Comparison of ENCODE assay signal across 8 cellular contexts in genomic region chr10:133307776-133308430, GRCh38. TPM values are rescaled to one million over a fixed set of nuclear protein-coding genes. Genes with fewer than 3 reads are reported as not detected.
DNase-seq lines count a peak whose midpoint lies in the region; ATAC-seq, FAIRE-seq and TF ChIP-seq lines count a peak whose summit lies in the region.

No MANE protein-coding gene starts in this region.

- POLR2A ChIA-PET in HepG2 (lab: Yijun Ruan, JAX): interaction anchor here (1.2 kb wide), 1 partner anchor 40 kb away, joined by 3 read pairs; no protein-coding TSS in a partner anchor

- peaks cover 15 to 36% of the 10 kb centered on the region in 2 experiments; a peak in 4 of 5 replicates for H3K36me3 ChIP-seq in HepG2 (replicated peaks in 1 of 2; ENCODE audit: control insufficient read depth in 1 of 2, insufficient read depth in 2 of 2, low read length in 2 of 2)

- in situ Hi-C loops in HepG2 (cut with HindIII; ENCODE audit: extremely low pct_ligation_motif_present, low pct_unique_long_range_greater_than_20kb): no loop called here

- H3K9ac ChIP-seq in HepG2 (ENCODE audit: insufficient read depth, low read depth, low read length): peak overlapping the region; percentile 99

- TF ChIP-seq RAD21 in HepG2 (CRISPR knock-in tag; IDR thresholded peaks at IDR 0.05): no peak

- H4K20me1 ChIP-seq in HepG2 (ENCODE audit: insufficient read depth, low read length): peaks cover 9% of the 10 kb centered on the region

- peaks cover 15% of the 10 kb centered on the region for H3K4me1 ChIP-seq in HepG2 (ENCODE audit: insufficient read depth, low read length)

- FAIRE-seq in HepG2 (lab: Jason Lieb, UNC): peak; percentile 86
- no peak for FAIRE-seq in frontal cortex (lab: Jason Lieb, UNC)

- peak overlapping the region; percentile 97 for H3K27ac Mint-ChIP-seq in chondrocyte (ENCODE audit: unreplicated experiment)

- DNase-seq in GM12864 (ENCODE audit: low read depth) (peak; percentile 68), NCI-H146 (lab: John Stamatoyannopoulos, UW) (peak; percentile 74), chondrocyte (ENCODE audit: low spot score) (peak; percentile 73), HepG2 (ENCODE audit: low spot score) (peak; percentile 83), frontal cortex (ENCODE audit: low spot score in 2 of 2) (no peak)
- peak; percentile 59 to 73 (median 67) for DNase-seq in activated CD4-positive, CD25-positive, alpha-beta regulatory T cell (lab: John Stamatoyannopoulos, UW)
- peak; percentile 62 to 72 (median 65) for DNase-seq in stimulated activated CD4-positive, alpha-beta T cell treated with anti-CD3 and anti-CD28 coated beads, TNF-alpha, amount 100 ng/mL, for 1 hour (ENCODE audit: low read depth in 3 of 3, low spot score in 1 of 3)

- no peaks in the 10 kb centered on the region; a peak in 1 of 5 replicates for H3K27me3 ChIP-seq in HepG2 (ENCODE audit: control insufficient read depth in 1 of 2, insufficient read depth in 2 of 2, low read length in 2 of 2)

- H3K4me3 Mint-ChIP-seq in chondrocyte (ENCODE audit: unreplicated experiment): peak overlapping the region; percentile 95

- CTCF ChIA-PET in HepG2 (lab: Yijun Ruan, JAX; ENCODE audit: low intra/inter-chr PET ratio, low total read pairs): interaction anchor here (1.4 kb wide), 1 partner anchor 11 kb away, joined by 5 read pairs; no protein-coding TSS in a partner anchor

- peaks cover 28% of the 10 kb centered on the region for H3K4me1 Mint-ChIP-seq in chondrocyte (ENCODE audit: low read depth)

- H3K27me3 Mint-ChIP-seq in chondrocyte (ENCODE audit: low read depth): no peaks in the 10 kb centered on the region

- TF ChIP-seq EP300 in HepG2 (IDR thresholded peaks at IDR 0.05; ENCODE audit: low read depth in 2 of 2, low read length in 2 of 2) (no peak), HepG2 (CRISPR knock-in tag; IDR thresholded peaks at IDR 0.05; ENCODE audit: borderline replicate concordance) (no peak)

- peak; percentile 84 for TF ChIP-seq CTCF in GM12864 (IDR thresholded peaks at IDR 0.05; ENCODE audit: low read depth, low read length, missing control alignments)
- peak; percentile 82 for TF ChIP-seq CTCF in chondrocyte (IDR thresholded peaks at IDR 0.05)
- TF ChIP-seq CTCF in HepG2 (CRISPR knock-in tag; IDR thresholded peaks at IDR 0.05): peak; percentile 88

- BruUV-seq in HepG2 (replicated peaks; lab: Mats Ljungman, UMichigan): no TSS peak

- no peaks in the 10 kb centered on the region for H3K9me3 Mint-ChIP-seq in chondrocyte (ENCODE audit: low read depth)

- peaks cover 34% of the 10 kb centered on the region for H3K79me2 ChIP-seq in HepG2 (ENCODE audit: insufficient read depth, low read length)

- H3K36me3 Mint-ChIP-seq in chondrocyte (ENCODE audit: low read depth): peaks cover 5% of the 10 kb centered on the region

- no peak overlapping the region for H2AFZ ChIP-seq in HepG2 (ENCODE audit: low read length)

- no peaks in the 10 kb centered on the region for H3K9me3 ChIP-seq in HepG2 (ENCODE audit: low read length)

- intact Hi-C loops in HepG2 (cut with micrococcal nuclease; ENCODE audit: unreplicated experiment): no loop called here

- peak overlapping the region; percentile 85 for H3K4me2 ChIP-seq in HepG2 (ENCODE audit: low read depth, low read length)

- WGBS in HepG2 (ENCODE audit: low lambda C conversion rate): 1% methylated on average over 22 of the region's 25 CpGs

- peak in 1 of 2 experiments; percentile 31; a peak in 1 of 4 replicates for TF ChIP-seq POLR2A in HepG2 (IDR thresholded peaks at IDR 0.05; ENCODE audit: insufficient read depth in 1 of 2, low read depth in 2 of 2, low read length in 2 of 2)

- ATAC-seq in HG02588 (IDR thresholded peaks at IDR 0.05; ENCODE audit: unreplicated experiment) (peak; percentile 32), HepG2 (peak; percentile 74)

- H3K4me3 ChIP-seq in GM12864 (ENCODE audit: low read depth, low read length): peak overlapping the region; percentile 80
- H3K4me3 ChIP-seq in HepG2 (replicated peaks in 1 of 3; ENCODE audit: insufficient read depth in 1 of 3, low read depth in 2 of 3, low read length in 3 of 3): peak overlapping the region; percentile 86 to 96 (median 95)

- peak overlapping the region; percentile 90 for H3K27ac ChIP-seq in HepG2 (ENCODE audit: extremely low read length, insufficient read depth, low read length)

RNA-seq across cellular contexts. Expression of gene TUBGCP2, which starts 0.8 kb away (rescaled TPM):
- total RNA-seq in chondrocyte (53.2 to 56.2 TPM (median 54.9 TPM) in 3 replicates), HepG2 (2016; rRNA removed; fragmentation: Illumina TruSeq; extraction: Trizol) (34.5 and 44.1 TPM in 2 replicates), frontal cortex (44.8 TPM)
- 7.2 and 8.9 TPM in 2 replicates for total RNA-seq in HepG2 (2016; cell fraction: cytosol; rRNA removed; fragmentation: Illumina TruSeq; extraction: Trizol; ENCODE audit: low read depth)
- 37.9 and 41.1 TPM in 2 replicates for total RNA-seq in HepG2 (2016; cell fraction: insoluble cytoplasmic fraction; rRNA removed; fragmentation: Illumina TruSeq; extraction: Trizol)
- 17.0 and 24.0 TPM in 2 replicates for total RNA-seq in HepG2 (2016; cell fraction: membrane; rRNA removed; fragmentation: Illumina TruSeq; extraction: Trizol)
- 16.5 and 20.7 TPM in 2 replicates for total RNA-seq in HepG2 (2016; cell fraction: nucleus; rRNA removed; fragmentation: Illumina TruSeq; extraction: Trizol)
- 21.3 and 22.6 TPM in 2 replicates for polyA plus RNA-seq in HepG2 (2011; rRNA removed)
- 14.3 and 19.4 TPM in 2 replicates for polyA plus RNA-seq in HepG2 (2011; cell fraction: cytosol; rRNA removed)
- polyA plus RNA-seq in HepG2 (2011; cell fraction: nucleus; rRNA removed): 51.6 and 62.8 TPM in 2 replicates
- polyA plus RNA-seq in HepG2 (2012): 17.9 and 24.1 TPM in 2 replicates
- 4.7 and 4.8 TPM in 2 replicates for polyA plus RNA-seq in HepG2 (2016; cell fraction: cytosol; fragmentation: Illumina TruSeq; extraction: Trizol; ENCODE audit: low read depth)
- polyA plus RNA-seq in HepG2 (2016; cell fraction: insoluble cytoplasmic fraction; fragmentation: Illumina TruSeq; extraction: Trizol; ENCODE audit: low read depth): 34.0 and 36.8 TPM in 2 replicates
- 8.5 and 11.7 TPM in 2 replicates for polyA plus RNA-seq in HepG2 (2016; cell fraction: membrane; fragmentation: Illumina TruSeq; extraction: Trizol; ENCODE audit: low read depth)
- polyA plus RNA-seq in HepG2 (2016; cell fraction: nucleus; fragmentation: Illumina TruSeq; extraction: Trizol; ENCODE audit: insufficient read depth, low read depth): 51.1 and 52.9 TPM in 2 replicates
- polyA minus RNA-seq in HepG2 (2011; rRNA and poly(A)+ RNA removed; ENCODE audit: low replicate concordance): 49.0 and 64.6 TPM in 2 replicates
- polyA minus RNA-seq in HepG2 (2011; cell fraction: cytosol; rRNA and poly(A)+ RNA removed): 16.4 and 17.1 TPM in 2 replicates
- 29.6 and 40.8 TPM in 2 replicates for polyA minus RNA-seq in HepG2 (2011; cell fraction: nucleus; rRNA and poly(A)+ RNA removed)

RNA-seq across cellular contexts. Expression of gene ZNF511, which starts 0.8 kb away (rescaled TPM):
- total RNA-seq in chondrocyte (25.6 to 33.0 TPM (median 32.7 TPM) in 3 replicates), HepG2 (2016; rRNA removed; fragmentation: Illumina TruSeq; extraction: Trizol) (53.4 and 66.4 TPM in 2 replicates), frontal cortex (7.3 TPM)
- 127 and 151 TPM in 2 replicates for total RNA-seq in HepG2 (2016; cell fraction: cytosol; rRNA removed; fragmentation: Illumina TruSeq; extraction: Trizol; ENCODE audit: low read depth)
- 45.9 and 63.3 TPM in 2 replicates for total RNA-seq in HepG2 (2016; cell fraction: insoluble cytoplasmic fraction; rRNA removed; fragmentation: Illumina TruSeq; extraction: Trizol)
- 118 and 128 TPM in 2 replicates for total RNA-seq in HepG2 (2016; cell fraction: membrane; rRNA removed; fragmentation: Illumina TruSeq; extraction: Trizol)
- total RNA-seq in HepG2 (2016; cell fraction: nucleus; rRNA removed; fragmentation: Illumina TruSeq; extraction: Trizol): 24.0 and 36.2 TPM in 2 replicates
- polyA plus RNA-seq in HepG2 (2011; rRNA removed): 35.6 and 37.0 TPM in 2 replicates
- 27.9 and 34.4 TPM in 2 replicates for polyA plus RNA-seq in HepG2 (2011; cell fraction: cytosol; rRNA removed)
- 40.1 and 48.7 TPM in 2 replicates for polyA plus RNA-seq in HepG2 (2011; cell fraction: nucleus; rRNA removed)
- polyA plus RNA-seq in HepG2 (2012): 30.0 and 30.3 TPM in 2 replicates
- polyA plus RNA-seq in HepG2 (2016; cell fraction: cytosol; fragmentation: Illumina TruSeq; extraction: Trizol; ENCODE audit: low read depth): 150 and 156 TPM in 2 replicates
- polyA plus RNA-seq in HepG2 (2016; cell fraction: insoluble cytoplasmic fraction; fragmentation: Illumina TruSeq; extraction: Trizol; ENCODE audit: low read depth): 57.9 and 63.8 TPM in 2 replicates
- 121 and 129 TPM in 2 replicates for polyA plus RNA-seq in HepG2 (2016; cell fraction: membrane; fragmentation: Illumina TruSeq; extraction: Trizol; ENCODE audit: low read depth)
- polyA plus RNA-seq in HepG2 (2016; cell fraction: nucleus; fragmentation: Illumina TruSeq; extraction: Trizol; ENCODE audit: insufficient read depth, low read depth): 62.1 and 62.9 TPM in 2 replicates
- 48.5 and 63.6 TPM in 2 replicates for polyA minus RNA-seq in HepG2 (2011; rRNA and poly(A)+ RNA removed; ENCODE audit: low replicate concordance)
- 11.6 and 21.1 TPM in 2 replicates for polyA minus RNA-seq in HepG2 (2011; cell fraction: cytosol; rRNA and poly(A)+ RNA removed)
- 13.3 and 16.2 TPM in 2 replicates for polyA minus RNA-seq in HepG2 (2011; cell fraction: nucleus; rRNA and poly(A)+ RNA removed)

RNA-seq across cellular contexts. Expression of gene CALY, which starts 28.8 kb away (rescaled TPM):
- 7.3 to 13.5 TPM (median 8.9 TPM) in 3 replicates for total RNA-seq in chondrocyte
- total RNA-seq in HepG2 (2016; rRNA removed; fragmentation: Illumina TruSeq; extraction: Trizol): not detected in 2 replicates
- total RNA-seq in HepG2 (2016; cell fraction: cytosol; rRNA removed; fragmentation: Illumina TruSeq; extraction: Trizol; ENCODE audit: low read depth): not detected in 2 replicates
- not detected in 2 replicates for total RNA-seq in HepG2 (2016; cell fraction: insoluble cytoplasmic fraction; rRNA removed; fragmentation: Illumina TruSeq; extraction: Trizol)
- total RNA-seq in HepG2 (2016; cell fraction: membrane; rRNA removed; fragmentation: Illumina TruSeq; extraction: Trizol): not detected in 2 replicates
- total RNA-seq in HepG2 (2016; cell fraction: nucleus; rRNA removed; fragmentation: Illumina TruSeq; extraction: Trizol): not detected in 2 replicates
- polyA plus RNA-seq in HepG2 (2011; rRNA removed): 0.08 and 0.21 TPM in 2 replicates
- 0.12 and 0.31 TPM in 2 replicates for polyA plus RNA-seq in HepG2 (2011; cell fraction: cytosol; rRNA removed)
- polyA plus RNA-seq in HepG2 (2011; cell fraction: nucleus; rRNA removed): 0.50 and 0.55 TPM in 2 replicates
- 0.23 and 0.35 TPM in 2 replicates for polyA plus RNA-seq in HepG2 (2012)
- not detected in 2 replicates for polyA plus RNA-seq in HepG2 (2016; cell fraction: cytosol; fragmentation: Illumina TruSeq; extraction: Trizol; ENCODE audit: low read depth)
- not detected in 2 replicates for polyA plus RNA-seq in HepG2 (2016; cell fraction: insoluble cytoplasmic fraction; fragmentation: Illumina TruSeq; extraction: Trizol; ENCODE audit: low read depth)
- not detected in 2 replicates for polyA plus RNA-seq in HepG2 (2016; cell fraction: membrane; fragmentation: Illumina TruSeq; extraction: Trizol; ENCODE audit: low read depth)
- not detected in 2 replicates for polyA plus RNA-seq in HepG2 (2016; cell fraction: nucleus; fragmentation: Illumina TruSeq; extraction: Trizol; ENCODE audit: insufficient read depth, low read depth)
- polyA minus RNA-seq in HepG2 (2011; rRNA and poly(A)+ RNA removed; ENCODE audit: low replicate concordance): 0.12 TPM in 1 of 2 replicates, not detected in the other
- not detected in 2 replicates for polyA minus RNA-seq in HepG2 (2011; cell fraction: cytosol; rRNA and poly(A)+ RNA removed)
- not detected in 2 replicates for polyA minus RNA-seq in HepG2 (2011; cell fraction: nucleus; rRNA and poly(A)+ RNA removed)
- 8.2 TPM for total RNA-seq in frontal cortex

RNA-seq across cellular contexts. Expression of gene ADAM8, which starts 31.2 kb away (rescaled TPM):
- 1.3 to 3.2 TPM (median 2.3 TPM) in 3 replicates for total RNA-seq in chondrocyte
- 0.07 and 0.93 TPM in 2 replicates for total RNA-seq in HepG2 (2016; rRNA removed; fragmentation: Illumina TruSeq; extraction: Trizol)
- total RNA-seq in HepG2 (2016; cell fraction: cytosol; rRNA removed; fragmentation: Illumina TruSeq; extraction: Trizol; ENCODE audit: low read depth): not detected in 2 replicates
- total RNA-seq in HepG2 (2016; cell fraction: insoluble cytoplasmic fraction; rRNA removed; fragmentation: Illumina TruSeq; extraction: Trizol): 0.37 TPM in 1 of 2 replicates, not detected in the other
- total RNA-seq in HepG2 (2016; cell fraction: membrane; rRNA removed; fragmentation: Illumina TruSeq; extraction: Trizol): 0.06 TPM in 1 of 2 replicates, not detected in the other
- total RNA-seq in HepG2 (2016; cell fraction: nucleus; rRNA removed; fragmentation: Illumina TruSeq; extraction: Trizol): 0.34 and 0.50 TPM in 2 replicates
- polyA plus RNA-seq in HepG2 (2011; rRNA removed): 0.24 and 0.65 TPM in 2 replicates
- polyA plus RNA-seq in HepG2 (2011; cell fraction: cytosol; rRNA removed): 0.04 and 0.11 TPM in 2 replicates
- polyA plus RNA-seq in HepG2 (2011; cell fraction: nucleus; rRNA removed): 4.2 and 6.4 TPM in 2 replicates
- 0.08 and 0.77 TPM in 2 replicates for polyA plus RNA-seq in HepG2 (2012)
- not detected in 2 replicates for polyA plus RNA-seq in HepG2 (2016; cell fraction: cytosol; fragmentation: Illumina TruSeq; extraction: Trizol; ENCODE audit: low read depth)
- polyA plus RNA-seq in HepG2 (2016; cell fraction: insoluble cytoplasmic fraction; fragmentation: Illumina TruSeq; extraction: Trizol; ENCODE audit: low read depth): not detected in 2 replicates
- polyA plus RNA-seq in HepG2 (2016; cell fraction: membrane; fragmentation: Illumina TruSeq; extraction: Trizol; ENCODE audit: low read depth): 0.06 TPM in 1 of 2 replicates, not detected in the other
- polyA plus RNA-seq in HepG2 (2016; cell fraction: nucleus; fragmentation: Illumina TruSeq; extraction: Trizol; ENCODE audit: insufficient read depth, low read depth): 0.60 and 0.63 TPM in 2 replicates
- 0.06 and 2.8 TPM in 2 replicates for polyA minus RNA-seq in HepG2 (2011; rRNA and poly(A)+ RNA removed; ENCODE audit: low replicate concordance)
- polyA minus RNA-seq in HepG2 (2011; cell fraction: cytosol; rRNA and poly(A)+ RNA removed): not detected in 2 replicates
- polyA minus RNA-seq in HepG2 (2011; cell fraction: nucleus; rRNA and poly(A)+ RNA removed): 1.6 and 1.7 TPM in 2 replicates
- total RNA-seq in frontal cortex: 1.2 TPM

RNA-seq across cellular contexts. Expression of gene PRAP1, which starts 39.3 kb away (rescaled TPM):
- total RNA-seq in chondrocyte (not detected in 3 replicates), HepG2 (2016; rRNA removed; fragmentation: Illumina TruSeq; extraction: Trizol) (22.4 and 48.2 TPM in 2 replicates), frontal cortex (not detected)
- 14.5 and 19.5 TPM in 2 replicates for total RNA-seq in HepG2 (2016; cell fraction: cytosol; rRNA removed; fragmentation: Illumina TruSeq; extraction: Trizol; ENCODE audit: low read depth)
- 19.1 and 44.0 TPM in 2 replicates for total RNA-seq in HepG2 (2016; cell fraction: insoluble cytoplasmic fraction; rRNA removed; fragmentation: Illumina TruSeq; extraction: Trizol)
- total RNA-seq in HepG2 (2016; cell fraction: membrane; rRNA removed; fragmentation: Illumina TruSeq; extraction: Trizol): 12.8 and 15.9 TPM in 2 replicates
- 39.5 and 48.3 TPM in 2 replicates for total RNA-seq in HepG2 (2016; cell fraction: nucleus; rRNA removed; fragmentation: Illumina TruSeq; extraction: Trizol)
- polyA plus RNA-seq in HepG2 (2011; rRNA removed): 20.8 and 26.7 TPM in 2 replicates
- 32.8 and 46.2 TPM in 2 replicates for polyA plus RNA-seq in HepG2 (2011; cell fraction: cytosol; rRNA removed)
- 13.6 and 16.7 TPM in 2 replicates for polyA plus RNA-seq in HepG2 (2011; cell fraction: nucleus; rRNA removed)
- 18.3 and 22.2 TPM in 2 replicates for polyA plus RNA-seq in HepG2 (2012)
- polyA plus RNA-seq in HepG2 (2016; cell fraction: cytosol; fragmentation: Illumina TruSeq; extraction: Trizol; ENCODE audit: low read depth): 25.2 and 25.3 TPM in 2 replicates
- polyA plus RNA-seq in HepG2 (2016; cell fraction: insoluble cytoplasmic fraction; fragmentation: Illumina TruSeq; extraction: Trizol; ENCODE audit: low read depth): 31.2 and 35.2 TPM in 2 replicates
- 21.3 and 23.0 TPM in 2 replicates for polyA plus RNA-seq in HepG2 (2016; cell fraction: membrane; fragmentation: Illumina TruSeq; extraction: Trizol; ENCODE audit: low read depth)
- polyA plus RNA-seq in HepG2 (2016; cell fraction: nucleus; fragmentation: Illumina TruSeq; extraction: Trizol; ENCODE audit: insufficient read depth, low read depth): 99.8 and 108 TPM in 2 replicates
- 11.2 TPM in 1 of 2 replicates, not detected in the other for polyA minus RNA-seq in HepG2 (2011; rRNA and poly(A)+ RNA removed; ENCODE audit: low replicate concordance)
- polyA minus RNA-seq in HepG2 (2011; cell fraction: cytosol; rRNA and poly(A)+ RNA removed): 7.7 and 10.1 TPM in 2 replicates
- polyA minus RNA-seq in HepG2 (2011; cell fraction: nucleus; rRNA and poly(A)+ RNA removed): 2.6 and 4.7 TPM in 2 replicates

Comparison
In these comparisons a context has a peak if more than half of its experiments do, and no peak if none do; other contexts are left out.
1. DNase-seq: peak in GM12864 (single experiment), NCI-H146 (single experiment), activated CD4-positive, CD25-positive, alpha-beta regulatory T cell (4 of 4), chondrocyte (single experiment), HepG2 (single experiment) and stimulated activated CD4-positive, alpha-beta T cell treated with anti-CD3 and anti-CD28 coated beads, TNF-alpha, amount 100 ng/mL, for 1 hour (3 of 3); none in frontal cortex (0 of 2).
2. Peak in every context shown above with its lines, with median percentiles within 50 percentile points of each other: CTCF ChIP-seq.